In genomic region chr6:169701218-169701952, GRCh38 we compare ENCODE assay signal across 7 cellular contexts. TPM values are rescaled to one million over a fixed set of nuclear protein-coding genes. Genes with fewer than 3 reads are reported as not detected.
DNase-seq lines count a peak whose midpoint lies in the region; ATAC-seq and TF ChIP-seq lines count a peak whose summit lies in the region.

No MANE protein-coding gene starts in this region.

- peaks cover 2% of the 10 kb centered on the region; the same call in 1 of the 2 replicates for H3K9me3 ChIP-seq in NT2/D1 (ENCODE audit: insufficient read depth, low read length)
- H3K9me3 ChIP-seq in effector memory CD4-positive, alpha-beta T cell (ENCODE audit: control insufficient read depth, low read length), result no peaks in the 10 kb centered on the region

- H3K27ac ChIP-seq in effector memory CD4-positive, alpha-beta T cell (ENCODE audit: insufficient read depth, low read length, poor library complexity, severe bottlenecking), result peak overlapping the region; percentile 94

- H3K4me1 Mint-ChIP-seq in naive thymus-derived CD8-positive, alpha-beta T cell, result peaks cover 15 to 69% (median 55%) of the 10 kb centered on the region in 4 donors

- peak; percentile 8 to 15 for ATAC-seq in naive thymus-derived CD8-positive, alpha-beta T cell
- ATAC-seq in GM21717 (IDR thresholded peaks at IDR 0.05; ENCODE audit: unreplicated experiment), result no peak

- TF ChIP-seq CTCF in GM12875 (IDR thresholded peaks at IDR 0.05; ENCODE audit: borderline replicate concordance, insufficient read depth, low read depth, low read length), result no peak

- H3K27me3 ChIP-seq in H7 (ENCODE audit: control insufficient read depth, insufficient read depth, low read length) (no peaks in the 10 kb centered on the region), NT2/D1 (ENCODE audit: insufficient read depth, insufficient read length) (no peaks in the 10 kb centered on the region)
- no peaks in the 10 kb centered on the region for H3K27me3 ChIP-seq in effector memory CD4-positive, alpha-beta T cell (replicated peaks; ENCODE audit: control insufficient read depth, insufficient read depth, low read length, poor library complexity, severe bottlenecking)

- H3K36me3 ChIP-seq in H7 (replicated peaks; ENCODE audit: control insufficient read depth, insufficient read depth, low read length), result peaks cover 3% of the 10 kb centered on the region
- H3K36me3 ChIP-seq in NT2/D1 (ENCODE audit: insufficient read depth, insufficient read length, low read length), result peaks cover 41% of the 10 kb centered on the region
- peaks cover 5% of the 10 kb centered on the region for H3K36me3 ChIP-seq in effector memory CD4-positive, alpha-beta T cell (ENCODE audit: control insufficient read depth, insufficient read depth, low read length)

- peak overlapping the region; percentile 84 to 94 (median 90) for H3K4me3 Mint-ChIP-seq in naive thymus-derived CD8-positive, alpha-beta T cell

- peak overlapping the region; percentile 70 to 97 (median 94) for H3K27ac Mint-ChIP-seq in naive thymus-derived CD8-positive, alpha-beta T cell

- no peaks in the 10 kb centered on the region for H3K27me3 Mint-ChIP-seq in naive thymus-derived CD8-positive, alpha-beta T cell

- H3K36me3 Mint-ChIP-seq in naive thymus-derived CD8-positive, alpha-beta T cell, result peaks cover 0 to 25% (median 2%) of the 10 kb centered on the region in 3 donors

- H3K4me1 ChIP-seq in NT2/D1 (ENCODE audit: insufficient read depth, insufficient read length), result no peaks in the 10 kb centered on the region
- H3K4me1 ChIP-seq in effector memory CD4-positive, alpha-beta T cell (ENCODE audit: control insufficient read depth, insufficient read depth, low read length, poor library complexity, severe bottlenecking), result peaks cover 33% of the 10 kb centered on the region

- POLR2A ChIA-PET in naive thymus-derived CD8-positive, alpha-beta T cell (lab: Charles Lee), result interaction anchor here (0.7 to 5.7 kb wide), 12 partner anchors 8 to 852 kb away, joined by 3 to 129 read pairs (median 5); partner anchors contain the start of genes DYNLT2, ERMARD, FAM120B and PHF10

- H3K9ac ChIP-seq in NT2/D1 (ENCODE audit: insufficient read length, low read depth), result peak overlapping the region; percentile 97

- H3K4me3 ChIP-seq in GM12875 (ENCODE audit: low read depth, low read length) (peak overlapping the region; percentile 76), H7 (ENCODE audit: insufficient read depth, low read depth, low read length) (peak overlapping the region; percentile 97), NT2/D1 (ENCODE audit: insufficient read length, low read depth) (peak overlapping the region; percentile 94)
- H3K4me3 ChIP-seq in effector memory CD4-positive, alpha-beta T cell (ENCODE audit: insufficient read depth, low read depth, low read length, poor library complexity, severe bottlenecking), result peak overlapping the region; percentile 86

- DNase-seq in H7, result no peak
- DNase-seq in NT2/D1 (ENCODE audit: low read depth, low spot score), result no peak
- DNase-seq in effector memory CD4-positive, alpha-beta T cell, result no peak
- DNase-seq in naive thymus-derived CD8-positive, alpha-beta T cell, result no peak
- no peak for DNase-seq in cerebellar cortex (ENCODE audit: low spot score)

- H3K9me3 Mint-ChIP-seq in naive thymus-derived CD8-positive, alpha-beta T cell, result no peaks in the 10 kb centered on the region

RNA-seq across cellular contexts. Expression of gene WDR27, which starts 0.4 kb away (rescaled TPM):
- total RNA-seq in H7 (2014; rRNA removed; shearing (Covaris generic)), result 45.4 and 64.0 TPM in 2 replicates
- 10 to 100 TPM; 74.1 to 80.9 TPM for total RNA-seq in naive thymus-derived CD8-positive, alpha-beta T cell
- 1 to 10 TPM; 3.7 to 7.3 (median 6.4) TPM for polyA plus RNA-seq in naive thymus-derived CD8-positive, alpha-beta T cell

RNA-seq across cellular contexts. Expression of gene C6orf120, which starts 0.5 kb away (rescaled TPM):
- total RNA-seq in H7 (2014; rRNA removed; shearing (Covaris generic)), result 34.0 and 34.8 TPM in 2 replicates
- 10 to 100 TPM; 30.7 to 30.8 TPM for total RNA-seq in naive thymus-derived CD8-positive, alpha-beta T cell
- polyA plus RNA-seq in naive thymus-derived CD8-positive, alpha-beta T cell, result 10 to 100 TPM in 1 of 3 donors, 1 to 10 TPM in 2; 7.9 to 10.1 (median 8.1) TPM

RNA-seq across cellular contexts. Expression of gene PHF10, which starts 22.9 kb away (rescaled TPM):
- total RNA-seq in H7 (2014; rRNA removed; shearing (Covaris generic)), result 19.9 and 22.1 TPM in 2 replicates
- 100 to 1,000 TPM; 124 to 126 TPM for total RNA-seq in naive thymus-derived CD8-positive, alpha-beta T cell
- polyA plus RNA-seq in naive thymus-derived CD8-positive, alpha-beta T cell, result 10 to 100 TPM; 13.1 to 23.2 (median 13.7) TPM

RNA-seq across cellular contexts. Expression of gene DYNLT2, which starts 50.0 kb away (rescaled TPM):
- total RNA-seq in H7 (2014; rRNA removed; shearing (Covaris generic)), result 1.3 and 1.7 TPM in 2 replicates
- 1 to 10 TPM; 7.2 to 7.4 TPM for total RNA-seq in naive thymus-derived CD8-positive, alpha-beta T cell
- polyA plus RNA-seq in naive thymus-derived CD8-positive, alpha-beta T cell, result under 1 TPM; 0.35 to 0.67 (median 0.63) TPM

RNA-seq across cellular contexts. Expression of gene ERMARD, which starts 50.0 kb away (rescaled TPM):
- total RNA-seq in H7 (2014; rRNA removed; shearing (Covaris generic)), result 13.4 and 22.9 TPM in 2 replicates
- total RNA-seq in naive thymus-derived CD8-positive, alpha-beta T cell, result 10 to 100 TPM; 38.7 to 41.5 TPM
- polyA plus RNA-seq in naive thymus-derived CD8-positive, alpha-beta T cell, result 10 to 100 TPM in 1 of 3 donors, 1 to 10 TPM in 2; 9.2 to 12.4 (median 9.2) TPM
